In genomic region chr2:202831241-202831997, GRCh38 we compare ENCODE assay signal across 8 cellular contexts. TPM values are rescaled to one million over a fixed set of nuclear protein-coding genes. Genes with fewer than 3 reads are reported as not detected.
DNase-seq lines count a peak whose midpoint lies in the region; ATAC-seq and TF ChIP-seq lines count a peak whose summit lies in the region.

No MANE protein-coding gene starts in this region.

- H3K9me2 ChIP-seq in hepatocyte (replicated peaks; ENCODE audit: insufficient read depth), result no peaks in the 10 kb centered on the region

- H3K9me3 ChIP-seq in Peyer's patch (no peaks in the 10 kb centered on the region), hepatocyte (ENCODE audit: low read depth) (no peaks in the 10 kb centered on the region)

- TF ChIP-seq CTCF in Peyer's patch (IDR thresholded peaks at IDR 0.05) (peak in 4 of 6 experiments; percentile 38 to 54 (median 50)), hepatocyte (IDR thresholded peaks at IDR 0.05; ENCODE audit: poor library complexity) (peak; percentile 66)

- H3K4me3 Mint-ChIP-seq in activated CD8-positive, alpha-beta memory T cell treated with anti-CD3 and anti-CD28 coated beads, Interleukin-2, amount 10 ng/mL, durations not matched to agents 7 days and 5 days, result no peak overlapping the region
- peak overlapping the region; percentile 46 for H3K4me3 Mint-ChIP-seq in activated naive CD8-positive, alpha-beta T cell treated with anti-CD3 and anti-CD28 coated beads, Interleukin-2, amount 10 ng/mL, durations not matched to agents 7 days and 5 days

- H2AFZ ChIP-seq in hepatocyte, result no peak overlapping the region

- H3K4me3 ChIP-seq in Peyer's patch (no peak overlapping the region), hepatocyte (no peak overlapping the region)

- H3K36me3 ChIP-seq in Peyer's patch, result no peaks in the 10 kb centered on the region
- no peaks in the 10 kb centered on the region for H3K36me3 ChIP-seq in hepatocyte (replicated peaks; ENCODE audit: insufficient read depth, low read depth)

- no peaks in the 10 kb centered on the region for H3K27me3 ChIP-seq in Peyer's patch
- H3K27me3 ChIP-seq in hepatocyte, result no peaks in the 10 kb centered on the region

- DNase-seq in activated CD8-positive, alpha-beta memory T cell treated with anti-CD3 and anti-CD28 coated beads, Interleukin-2, amount 10 ng/mL, durations not matched to agents 7 days and 5 days, result peak; percentile 66
- no peak for DNase-seq in activated CD8-positive, alpha-beta memory T cell treated with anti-CD3 and anti-CD28 coated beads, Interleukin-2, amount 50 U/mL, for 48 hours
- DNase-seq in HuH-7.5 (ENCODE audit: low spot score) (peak; percentile 55), Peyer's patch (peak in 1 of 3 donors; percentile 55), hepatocyte (ENCODE audit: low spot score) (peak; percentile 44)
- no peak for DNase-seq in activated naive CD8-positive, alpha-beta T cell treated with anti-CD3 and anti-CD28 coated beads, Interleukin-2, amount 10 ng/mL, durations not matched to agents 7 days and 5 days
- peak; percentile 56 for DNase-seq in stimulated activated CD4-positive, alpha-beta T cell treated with anti-CD3 and anti-CD28 coated beads, Interleukin-15, amount 100 ng/mL, for 24 hours
- no peak for DNase-seq in effector CD4-positive, alpha-beta T cell

- H3K4me2 ChIP-seq in hepatocyte, result no peak overlapping the region

- H3K9me3 Mint-ChIP-seq in activated CD8-positive, alpha-beta memory T cell treated with anti-CD3 and anti-CD28 coated beads, Interleukin-2, amount 10 ng/mL, durations not matched to agents 7 days and 5 days (ENCODE audit: low read depth), result no peaks in the 10 kb centered on the region
- no peaks in the 10 kb centered on the region for H3K9me3 Mint-ChIP-seq in activated naive CD8-positive, alpha-beta T cell treated with anti-CD3 and anti-CD28 coated beads, Interleukin-2, amount 10 ng/mL, durations not matched to agents 7 days and 5 days

- H3K4me1 ChIP-seq in Peyer's patch, result no peaks in the 10 kb centered on the region
- no peaks in the 10 kb centered on the region for H3K4me1 ChIP-seq in hepatocyte (ENCODE audit: insufficient read depth)

- POLR2A ChIA-PET in activated naive CD8-positive, alpha-beta T cell treated with anti-CD3 and anti-CD28 coated beads, Interleukin-2, amount 10 ng/mL, durations not matched to agents 7 days and 5 days (lab: Charles Lee), result no interaction called here

- no peak overlapping the region for H3K27ac Mint-ChIP-seq in activated CD8-positive, alpha-beta memory T cell treated with anti-CD3 and anti-CD28 coated beads, Interleukin-2, amount 10 ng/mL, durations not matched to agents 7 days and 5 days
- peak overlapping the region; percentile 13 for H3K27ac Mint-ChIP-seq in activated naive CD8-positive, alpha-beta T cell treated with anti-CD3 and anti-CD28 coated beads, Interleukin-2, amount 10 ng/mL, durations not matched to agents 7 days and 5 days

- H3K27ac ChIP-seq in Peyer's patch (no peak overlapping the region), hepatocyte (no peak overlapping the region)

- peaks cover 10% of the 10 kb centered on the region for H3K4me1 Mint-ChIP-seq in activated CD8-positive, alpha-beta memory T cell treated with anti-CD3 and anti-CD28 coated beads, Interleukin-2, amount 10 ng/mL, durations not matched to agents 7 days and 5 days
- H3K4me1 Mint-ChIP-seq in activated naive CD8-positive, alpha-beta T cell treated with anti-CD3 and anti-CD28 coated beads, Interleukin-2, amount 10 ng/mL, durations not matched to agents 7 days and 5 days, result peaks cover 10% of the 10 kb centered on the region

- no peaks in the 10 kb centered on the region for H3K27me3 Mint-ChIP-seq in activated CD8-positive, alpha-beta memory T cell treated with anti-CD3 and anti-CD28 coated beads, Interleukin-2, amount 10 ng/mL, durations not matched to agents 7 days and 5 days
- no peaks in the 10 kb centered on the region for H3K27me3 Mint-ChIP-seq in activated naive CD8-positive, alpha-beta T cell treated with anti-CD3 and anti-CD28 coated beads, Interleukin-2, amount 10 ng/mL, durations not matched to agents 7 days and 5 days

- no peaks in the 10 kb centered on the region for H3K79me2 ChIP-seq in hepatocyte

- CTCF ChIA-PET in activated CD8-positive, alpha-beta memory T cell treated with anti-CD3 and anti-CD28 coated beads, Interleukin-2, amount 10 ng/mL, durations not matched to agents 7 days and 5 days (lab: Charles Lee), result no interaction called here

- no peak for TF ChIP-seq POLR2A in Peyer's patch (IDR thresholded peaks at IDR 0.05)

- no peaks in the 10 kb centered on the region for H4K20me1 ChIP-seq in hepatocyte (ENCODE audit: insufficient read depth, poor library complexity, severe bottlenecking)

- peak; percentile 74 for ATAC-seq in activated CD8-positive, alpha-beta memory T cell treated with anti-CD3 and anti-CD28 coated beads, Interleukin-2, amount 10 ng/mL, durations not matched to agents 7 days and 5 days
- ATAC-seq in activated naive CD8-positive, alpha-beta T cell treated with anti-CD3 and anti-CD28 coated beads, Interleukin-2, amount 10 ng/mL, durations not matched to agents 7 days and 5 days (ENCODE audit: low read depth), result peak; percentile 92

- WGBS in hepatocyte (ENCODE audit: low lambda C conversion rate, missing lambda C conversion rate), result 38% methylated on average over 4 of the region's 4 CpGs

- no peaks in the 10 kb centered on the region for H3K36me3 Mint-ChIP-seq in activated CD8-positive, alpha-beta memory T cell treated with anti-CD3 and anti-CD28 coated beads, Interleukin-2, amount 10 ng/mL, durations not matched to agents 7 days and 5 days
- H3K36me3 Mint-ChIP-seq in activated naive CD8-positive, alpha-beta T cell treated with anti-CD3 and anti-CD28 coated beads, Interleukin-2, amount 10 ng/mL, durations not matched to agents 7 days and 5 days, result no peaks in the 10 kb centered on the region

RNA-seq across cellular contexts. Expression of gene ICA1L, which starts 40.1 kb away (rescaled TPM):
- total RNA-seq in activated CD8-positive, alpha-beta memory T cell treated with anti-CD3 and anti-CD28 coated beads, Interleukin-2, amount 10 ng/mL, durations not matched to agents 7 days and 5 days, result 1 to 10 TPM; 3.8 to 5.1 TPM
- total RNA-seq in Peyer's patch (1 to 10 TPM; 2.5 to 6.3 (median 4.9) TPM), hepatocyte (8.2 and 9.0 TPM in 2 replicates)
- 1 to 10 TPM; 4.5 to 5.8 TPM for total RNA-seq in activated naive CD8-positive, alpha-beta T cell treated with anti-CD3 and anti-CD28 coated beads, Interleukin-2, amount 10 ng/mL, durations not matched to agents 7 days and 5 days
- polyA plus RNA-seq in hepatocyte, result 5.1 and 7.3 TPM in 2 replicates

Comparison
In these comparisons a context has a peak if more than half of its experiments do, and no peak if none do; other contexts are left out.
1. DNase-seq: peak in activated CD8-positive, alpha-beta memory T cell treated with anti-CD3 and anti-CD28 coated beads, Interleukin-2, amount 10 ng/mL, durations not matched to agents 7 days and 5 days (single experiment), HuH-7.5 (single experiment), hepatocyte (single experiment) and stimulated activated CD4-positive, alpha-beta T cell treated with anti-CD3 and anti-CD28 coated beads, Interleukin-15, amount 100 ng/mL, for 24 hours (single experiment); none in activated CD8-positive, alpha-beta memory T cell treated with anti-CD3 and anti-CD28 coated beads, Interleukin-2, amount 50 U/mL, for 48 hours (single experiment), activated naive CD8-positive, alpha-beta T cell treated with anti-CD3 and anti-CD28 coated beads, Interleukin-2, amount 10 ng/mL, durations not matched to agents 7 days and 5 days (single experiment) and effector CD4-positive, alpha-beta T cell (single experiment).